8 cellular contexts compared by ENCODE assay signal in the genomic region with DNA sequence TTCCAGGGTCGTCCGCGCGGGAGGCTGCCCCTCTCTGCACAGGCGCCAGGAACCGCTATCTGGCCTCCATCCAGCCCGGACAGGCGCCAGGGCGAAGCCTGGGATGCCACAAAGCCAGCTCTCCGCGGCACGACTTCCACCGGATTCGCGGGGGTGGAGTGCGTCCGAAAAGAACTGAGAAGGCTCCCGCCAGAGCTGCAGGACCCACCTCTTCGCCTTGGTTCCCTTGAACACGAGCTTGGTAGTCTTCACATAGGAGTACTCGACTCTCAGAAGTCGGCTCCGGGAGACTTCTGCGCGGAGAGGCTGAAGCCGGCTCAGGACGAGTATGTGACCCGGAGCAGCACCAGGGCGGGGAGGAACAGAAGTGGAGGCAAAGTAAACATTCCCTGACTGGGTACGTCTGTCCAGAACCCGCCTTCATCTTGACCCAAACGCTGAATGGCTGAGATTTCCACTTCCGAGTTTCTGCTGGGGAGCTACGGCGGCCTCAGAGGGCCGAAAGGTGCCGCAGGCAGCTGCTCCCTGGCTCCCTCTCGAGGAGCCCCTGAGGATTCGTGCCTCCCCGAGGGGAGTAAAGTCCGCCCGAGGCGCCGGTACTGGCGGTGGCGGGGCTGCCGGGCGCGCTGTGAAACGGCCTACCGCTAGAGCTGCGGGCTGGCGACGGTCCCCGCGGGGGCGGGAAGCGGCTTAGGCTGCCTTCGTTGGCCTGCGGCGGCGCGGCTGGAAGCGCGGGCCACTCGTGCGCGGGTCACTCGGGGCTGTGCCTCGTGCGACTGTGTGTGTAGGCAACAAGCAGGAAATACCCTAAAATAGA.
DNase-seq lines count a peak whose midpoint lies in the region; ATAC-seq, FAIRE-seq and TF ChIP-seq lines count a peak whose summit lies in the region.
"Not testable (repeated sequence)": the region's sequence is repeated elsewhere in the genome, so short reads cannot be mapped to it uniquely, and the experiment has no call there.

No MANE protein-coding gene starts in this region.

- H3K27ac ChIP-seq in ectodermal cell (ENCODE audit: insufficient read depth, low read depth, low read length, poor library complexity, severe bottlenecking), result not testable (repeated sequence)
- H3K27ac ChIP-seq in kidney (ENCODE audit: low read depth in 2 of 2, low read length in 2 of 2) (peak overlapping the region in 1 of 2 donors; percentile 26), vagina (peak overlapping the region; percentile 62)

- H3K4me3 ChIP-seq in LNCaP clone FGC (ENCODE audit: low read depth, low read length) (peak overlapping the region; percentile 69), ectodermal cell (ENCODE audit: insufficient read depth, low read depth, low read length) (peak overlapping the region; percentile 73), kidney (ENCODE audit: low read length in 2 of 2) (peak overlapping the region; percentile 66 to 81), vagina (peak overlapping the region; percentile 39 to 69)

- not testable (repeated sequence) for H3K36me3 ChIP-seq in ectodermal cell (ENCODE audit: control insufficient read depth, insufficient read depth, low read length); kidney (ENCODE audit: control insufficient read depth in 1 of 2, insufficient read depth in 2 of 2, low read length in 2 of 2); vagina

- H3K9ac ChIP-seq in kidney (ENCODE audit: low read length in 2 of 2), result peak overlapping the region in 1 of 2 donors; percentile 32

- not testable (repeated sequence) for H3K27me3 ChIP-seq in ectodermal cell (ENCODE audit: control insufficient read depth, insufficient read depth, low read length, poor library complexity, severe bottlenecking); vagina

- TF ChIP-seq POLR2A in vagina (IDR thresholded peaks at IDR 0.05), result not testable (repeated sequence)

- not testable (repeated sequence) for H3K9me3 ChIP-seq in ectodermal cell (ENCODE audit: control insufficient read depth, low read length); kidney (ENCODE audit: control insufficient read depth in 1 of 2, low read length in 2 of 2); vagina

- not testable (repeated sequence) for FAIRE-seq in kidney (lab: Jason Lieb, UNC)

- intact Hi-C loops in kidney (cut with DNase I); vagina (cut with DNase I): not testable (repeated sequence)

- H3K4me1 ChIP-seq in ectodermal cell (ENCODE audit: control insufficient read depth, insufficient read depth, low read length); kidney (ENCODE audit: control insufficient read depth in 1 of 2, insufficient read depth in 1 of 2, low read depth in 1 of 2, low read length in 2 of 2); vagina: not testable (repeated sequence)

- TF ChIP-seq CTCF in LNCaP clone FGC (IDR thresholded peaks at IDR 0.05; ENCODE audit: control insufficient read depth, extremely low read depth, insufficient read depth), result peak; percentile 50
- peak; percentile 44 for TF ChIP-seq CTCF in kidney (IDR thresholded peaks at IDR 0.05; ENCODE audit: borderline replicate concordance, extremely low read depth, insufficient read depth)
- not testable (repeated sequence) for TF ChIP-seq CTCF in vagina (IDR thresholded peaks at IDR 0.05)

- DNase-seq in LNCaP clone FGC (ENCODE audit: low read depth) (peak; percentile 94), kidney (peak; percentile 92), smooth muscle cell of the brain vasculature (ENCODE audit: low read depth, low spot score) (peak; percentile 53)
- DNase-seq in activated CD8-positive, alpha-beta memory T cell treated with anti-CD3 and anti-CD28 coated beads, Interleukin-2, amount 50 U/mL, for 48 hours, result peak; percentile 87
- DNase-seq in vagina (ENCODE audit: extremely low spot score in 2 of 2), result not testable (repeated sequence)

- peak; percentile 100 for ATAC-seq in GM18502 (IDR thresholded peaks at IDR 0.05; ENCODE audit: poor library complexity, unreplicated experiment)
- ATAC-seq in HG02610 (IDR thresholded peaks at IDR 0.05; ENCODE audit: unreplicated experiment), result peak; percentile 100

- 12 to 13% methylated on average over 71 of the region's 71 CpGs for WGBS in ectodermal cell, 2 experiments
